1 cellular context compared by ENCODE assay signal in genomic region chr7:137976700-137977099, GRCh38.
TF ChIP-seq lines count a peak whose summit lies in the region.

No MANE protein-coding gene starts in this region.

TF ChIP-seq in IMR-90, 13 proteins besides CTCF, POLR2A, EP300 and RAD21:
- TF ChIP-seq CHD1 (IDR thresholded peaks at IDR 0.05; ENCODE audit: low read depth, low read length), result no peak
- no peak for TF ChIP-seq SMC3 (IDR thresholded peaks at IDR 0.05; ENCODE audit: low read depth, low read length)
- no peak for TF ChIP-seq FOS (IDR thresholded peaks at IDR 0.05; ENCODE audit: low read depth, low read length)
- TF ChIP-seq USF2 (IDR thresholded peaks at IDR 0.05; ENCODE audit: low read depth, low read length), result no peak
- no peak for TF ChIP-seq RCOR1 (IDR thresholded peaks at IDR 0.05; ENCODE audit: insufficient replicate concordance, low read length)
- TF ChIP-seq CEBPB (IDR thresholded peaks at IDR 0.05; ENCODE audit: low read depth, low read length), result no peak
- TF ChIP-seq NFE2L2 (IDR thresholded peaks at IDR 0.05; ENCODE audit: low read depth, low read length), result no peak
- no peak for TF ChIP-seq MAZ (IDR thresholded peaks at IDR 0.05; ENCODE audit: borderline replicate concordance, low read depth, low read length)
- TF ChIP-seq MXI1 (IDR thresholded peaks at IDR 0.05; ENCODE audit: borderline replicate concordance, low read depth, low read length), result no peak
- TF ChIP-seq BHLHE40 (IDR thresholded peaks at IDR 0.05; ENCODE audit: low read depth, low read length), result no peak
- TF ChIP-seq ELK1 (IDR thresholded peaks at IDR 0.05; ENCODE audit: borderline replicate concordance, low read depth, low read length), result no peak
- no peak for TF ChIP-seq RFX5 (IDR thresholded peaks at IDR 0.05; ENCODE audit: low read depth, low read length)
- no peak for TF ChIP-seq MAFK (IDR thresholded peaks at IDR 0.05; ENCODE audit: low read depth, low read length)
